Comparison of ENCODE assay signal across 18 cellular contexts in the genomic region with DNA sequence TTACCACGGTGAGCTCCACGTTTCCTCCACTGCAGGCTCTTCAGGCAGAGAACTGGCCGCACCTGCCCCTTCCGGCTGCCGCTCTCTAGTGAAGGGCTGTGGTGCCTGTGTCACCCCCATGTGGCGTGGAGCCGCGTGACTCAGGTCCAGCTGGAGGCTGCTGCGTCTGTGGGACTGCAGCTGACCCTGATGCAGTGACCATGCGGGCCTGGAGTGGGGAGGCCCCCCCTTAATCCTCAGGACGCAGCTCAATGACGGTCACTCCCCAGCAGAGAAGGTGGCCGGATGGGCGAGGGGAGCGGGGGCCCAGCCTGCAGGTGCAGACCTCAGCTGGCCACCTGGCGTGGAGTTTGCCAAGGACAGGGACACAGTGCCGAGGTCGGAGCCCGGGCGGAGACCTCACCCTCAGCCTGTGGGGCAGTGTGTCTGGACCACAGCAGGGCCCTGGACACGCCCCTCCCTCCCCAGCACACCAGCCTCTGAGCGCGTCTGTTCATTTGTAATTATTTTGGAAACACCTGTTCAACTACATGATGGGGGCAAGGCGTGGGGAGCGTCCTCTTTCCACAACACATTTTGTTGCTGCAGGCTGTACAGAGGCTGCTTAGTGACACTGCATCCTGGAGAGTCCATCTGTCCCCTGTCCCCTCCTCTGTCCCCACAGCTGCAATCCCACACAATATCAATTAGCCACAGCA. TPM values are rescaled to one million over a fixed set of nuclear protein-coding genes. Genes with fewer than 3 reads are reported as not detected.
DNase-seq lines count a peak whose midpoint lies in the region; ATAC-seq and TF ChIP-seq lines count a peak whose summit lies in the region.
"Had no signal": no experiment of that assay in that cellular context is flagged by ENCODE, and none has a peak within 500 bp of the region (broad histone marks: within the 10 kb centered on the region; RNA-seq: fewer than 3 reads in every experiment).

No MANE protein-coding gene starts in this region.

- H3K27me3 Mint-ChIP-seq in glutamatergic neuron (ENCODE audit: unreplicated experiment) = peaks cover 12% of the 10 kb centered on the region

- peaks cover 53% of the 10 kb centered on the region for H3K4me1 Mint-ChIP-seq in glutamatergic neuron (ENCODE audit: low read depth, unreplicated experiment)
- H3K4me1 Mint-ChIP-seq: B cell; CD4-positive, CD25-positive, alpha-beta regulatory T cell had no signal

- peaks cover 10% of the 10 kb centered on the region for H3K36me3 Mint-ChIP-seq in glutamatergic neuron (ENCODE audit: unreplicated experiment)
- H3K36me3 Mint-ChIP-seq: CD4-positive, CD25-positive, alpha-beta regulatory T cell had no signal

- ATAC-seq in GM18867 (IDR thresholded peaks at IDR 0.05; ENCODE audit: unreplicated experiment) = no peak

- peak overlapping the region; percentile 55 for H3K4me3 Mint-ChIP-seq in glutamatergic neuron (ENCODE audit: unreplicated experiment)
- H3K4me3 Mint-ChIP-seq: B cell; CD4-positive, CD25-positive, alpha-beta regulatory T cell had no signal

- no peak for TF ChIP-seq CTCF in glutamatergic neuron (IDR thresholded peaks at IDR 0.05; ENCODE audit: partially characterized antibody, unreplicated experiment)

- DNase-seq in DMS53 (lab: John Stamatoyannopoulos, UW) (peak; percentile 42), DMS53 treated with DMSO at 0.1 percent for 48 hours (lab: John Stamatoyannopoulos, UW; ENCODE audit: unreplicated experiment) (no peak), COLO668 (lab: John Stamatoyannopoulos, UW; ENCODE audit: unreplicated experiment) (peak; percentile 56), NCI-H774 (lab: John Stamatoyannopoulos, UW) (peak; percentile 54), glutamatergic neuron (peak; percentile 61), iPS-NIHi7 (ENCODE audit: extremely low spot score) (no peak), activated T-cell treated with anti-CD3 and anti-CD28 coated beads for 4 hours (no peak)
- DNase-seq: Calu3; CD4-positive, CD25-positive, alpha-beta regulatory T cell; DMS79 treated with DMSO at 0.1 percent for 48 hours; HCEC 1CT; NCI-H1930; NCI-H2227 treated with DMSO at 0.1 percent for 48 hours; NCI-H82; SW 1271 had no signal

- peaks cover 16% of the 10 kb centered on the region for H3K9me3 Mint-ChIP-seq in glutamatergic neuron (ENCODE audit: unreplicated experiment)
- H3K9me3 Mint-ChIP-seq: CD4-positive, CD25-positive, alpha-beta regulatory T cell had no signal

- H3K27ac Mint-ChIP-seq in glutamatergic neuron (ENCODE audit: unreplicated experiment) = peak overlapping the region; percentile 81
- H3K27ac Mint-ChIP-seq: B cell; CD4-positive, CD25-positive, alpha-beta regulatory T cell had no signal

RNA-seq across cellular contexts. Expression of gene BHLHE23, which starts 10.7 kb away (rescaled TPM):
- total RNA-seq in glutamatergic neuron (ENCODE audit: unreplicated experiment) = 23.9 TPM
- total RNA-seq: B cell; Calu3; CD4-positive, CD25-positive, alpha-beta regulatory T cell; SK-MEL-5 had no signal

RNA-seq across cellular contexts. Expression of gene SLC17A9, which starts 43.5 kb away (rescaled TPM):
- 1.8 TPM for total RNA-seq in glutamatergic neuron (ENCODE audit: unreplicated experiment)
- total RNA-seq: SK-MEL-5 had no signal

RNA-seq across cellular contexts. Expression of gene GID8, which starts 58.1 kb away (rescaled TPM):
- 57.8 TPM for total RNA-seq in glutamatergic neuron (ENCODE audit: unreplicated experiment)

Comparison
In these comparisons a context has a peak if more than half of its experiments do, and no peak if none do; other contexts are left out.
1. DNase-seq: peak in DMS53 (single experiment), COLO668 (single experiment), NCI-H774 (single experiment) and glutamatergic neuron (single experiment); none in DMS53 treated with DMSO at 0.1 percent for 48 hours (single experiment), iPS-NIHi7 (single experiment) and activated T-cell treated with anti-CD3 and anti-CD28 coated beads for 4 hours (single experiment).